ENCODE assay signal across 2 cellular contexts in genomic region chr11:10322401-10322800, GRCh38.
TF ChIP-seq lines count a peak whose summit lies in the region.

No MANE protein-coding gene starts in this region.

TF ChIP-seq in IMR-90, 13 proteins besides CTCF, POLR2A, EP300 and RAD21 (continued from another document):
- TF ChIP-seq ELK1 (IDR thresholded peaks at IDR 0.05; ENCODE audit: borderline replicate concordance, low read depth, low read length) (no peak), SMC3 (IDR thresholded peaks at IDR 0.05; ENCODE audit: low read depth, low read length) (no peak), CHD1 (IDR thresholded peaks at IDR 0.05; ENCODE audit: low read depth, low read length) (no peak), NFE2L2 (IDR thresholded peaks at IDR 0.05; ENCODE audit: low read depth, low read length) (no peak), MAFK (IDR thresholded peaks at IDR 0.05; ENCODE audit: low read depth, low read length) (no peak)

TF ChIP-seq in WTC11, 78 proteins besides CTCF, POLR2A, EP300 and RAD21 (continued from another document):
- no peak for TF ChIP-seq STAT6 (CRISPR knock-in tag; conservative IDR thresholded peaks at IDR 0.05; ENCODE audit: low read depth)
- no peak for TF ChIP-seq ZBTB43 (CRISPR knock-in tag; IDR thresholded peaks at IDR 0.05)
- TF ChIP-seq MAX (CRISPR knock-in tag; IDR thresholded peaks at IDR 0.05), result no peak
